ENCODE assay signal across 22 cellular contexts in the genomic region with DNA sequence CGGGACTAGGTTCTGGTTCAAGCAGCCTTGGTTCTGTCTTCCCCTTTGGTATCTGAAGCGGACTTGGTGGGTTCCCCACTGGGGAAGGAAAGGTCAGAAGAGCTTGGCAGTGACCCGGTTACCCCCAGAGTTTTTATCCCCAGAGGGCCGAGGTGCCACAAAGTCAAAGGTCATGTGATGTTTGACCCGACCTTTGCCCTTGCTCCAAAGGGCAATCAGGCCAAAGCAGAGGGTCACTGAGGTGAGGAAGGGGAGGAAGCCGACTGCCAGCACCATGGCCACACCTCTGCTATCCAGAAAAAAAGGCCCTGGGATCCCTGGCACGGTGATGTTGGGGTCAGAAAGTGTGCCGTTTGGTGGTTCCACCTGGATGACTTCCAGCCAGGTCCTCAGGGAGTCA. TPM values are rescaled to one million over a fixed set of nuclear protein-coding genes. Genes with fewer than 3 reads are reported as not detected.
A peak's percentile ranks its signal among the peaks of the same experiment; 100 is the strongest.
DNase-seq lines count a peak whose midpoint lies in the region; ATAC-seq, FAIRE-seq and TF ChIP-seq lines count a peak whose summit lies in the region.
"Had no signal": no experiment of that assay in that cellular context is flagged by ENCODE, and none has a peak within 500 bp of the region (broad histone marks: within the 10 kb centered on the region; RNA-seq: fewer than 3 reads in every experiment).

No MANE protein-coding gene starts in this region.

- H3K9me3 Mint-ChIP-seq in CD8-positive, alpha-beta memory T cell, result no peaks in the 10 kb centered on the region
- H3K9me3 Mint-ChIP-seq in stimulated activated effector memory CD8-positive, alpha-beta T cell treated with anti-CD3 and anti-CD28 coated beads, Interleukin-12 subunit alpha, Interleukin-12 subunit beta, amount 100 ng/mL, for 72 hours, result no peaks in the 10 kb centered on the region
- H3K9me3 Mint-ChIP-seq: CD4-positive, CD25-positive, alpha-beta regulatory T cell; IgD-negative memory B cell had no signal

- in situ Hi-C loops in GM12878 (cut with MboI), result no loop called here

- TF ChIP-seq RAD21 in GM12878 (IDR thresholded peaks at IDR 0.05; ENCODE audit: insufficient read depth, low read depth, low read length), result no peak

- H3K27me3 Mint-ChIP-seq in CD8-positive, alpha-beta memory T cell, result peaks cover 4 to 12% of the 10 kb centered on the region in 2 donors
- H3K27me3 Mint-ChIP-seq: CD4-positive, CD25-positive, alpha-beta regulatory T cell had no signal

- no peak for TF ChIP-seq POLR2A in GM12878 (IDR thresholded peaks at IDR 0.05; ENCODE audit: low read depth, low read length)

- SMC1A ChIA-PET in GM12878 (lab: Charles Lee; ENCODE audit: uncharacterized antibody, unreplicated experiment), result no interaction called here

- H3K9ac ChIP-seq in BLaER1, result no peak overlapping the region
- H3K9ac ChIP-seq in GM12878 (ENCODE audit: control insufficient read depth, insufficient read depth, low read length), result no peak overlapping the region

- H3K27me3 ChIP-seq in BLaER1, result no peaks in the 10 kb centered on the region
- H3K27me3 ChIP-seq in CD8-positive, alpha-beta memory T cell (ENCODE audit: insufficient read depth, low read length, poor library complexity, severe bottlenecking), result no peaks in the 10 kb centered on the region
- H3K27me3 ChIP-seq in GM12878 (replicated peaks in 1 of 2; ENCODE audit: control insufficient read depth in 2 of 2, insufficient read depth in 2 of 2, low read length in 1 of 2), result peaks cover 0 to 11% of the 10 kb centered on the region in 2 experiments; a peak in 2 of 4 replicates

- H3K9me3 ChIP-seq in BLaER1 (no peaks in the 10 kb centered on the region), GM12878 (replicated peaks; ENCODE audit: control insufficient read depth, insufficient read depth, low read length) (no peaks in the 10 kb centered on the region)
- no peaks in the 10 kb centered on the region for H3K9me3 ChIP-seq in CD8-positive, alpha-beta memory T cell (ENCODE audit: low read length)
- H3K9me3 ChIP-seq: HAP-1 had no signal

- intact Hi-C loops in GM12878 (cut with micrococcal nuclease; ENCODE audit: unreplicated experiment), result no loop called here

- no peaks in the 10 kb centered on the region for H3K79me2 ChIP-seq in GM12878 (ENCODE audit: control insufficient read depth, insufficient read depth, low read length)

- RAD21 ChIA-PET in GM12878 (lab: Charles Lee; ENCODE audit: unreplicated experiment), result no interaction called here

- H3K4me3 ChIP-seq in BLaER1 (no peak overlapping the region), GM12878 (no peak overlapping the region)
- no peak overlapping the region for H3K4me3 ChIP-seq in CD8-positive, alpha-beta memory T cell (ENCODE audit: low read length)
- H3K4me3 ChIP-seq: HAP-1 had no signal

- peak overlapping the region in 7 of 8 donors; percentile 67 to 94 (median 84) for H3K27ac Mint-ChIP-seq in CD8-positive, alpha-beta memory T cell
- H3K27ac Mint-ChIP-seq in stimulated activated effector memory CD8-positive, alpha-beta T cell treated with anti-CD3 and anti-CD28 coated beads, Interleukin-12 subunit alpha, Interleukin-12 subunit beta, amount 100 ng/mL, for 72 hours, result no peak overlapping the region

- DNase-seq in CD8-positive, alpha-beta memory T cell, result no peak
- no peak for DNase-seq in GM12878 (ENCODE audit: low read depth, low spot score)
- DNase-seq in stimulated activated effector memory CD8-positive, alpha-beta T cell treated with anti-CD3 and anti-CD28 coated beads, Interleukin-12 subunit alpha, Interleukin-12 subunit beta, amount 100 ng/mL, for 72 hours (ENCODE audit: low spot score in 2 of 2), result no peak
- DNase-seq in middle frontal gyrus (ENCODE audit: extremely low spot score, low spot score), result no peak
- no peak for DNase-seq in NCI-H2196 (lab: John Stamatoyannopoulos, UW; ENCODE audit: unreplicated experiment)
- DNase-seq: 8988T; C1 segment of cervical spinal cord; CD4-positive, CD25-positive, alpha-beta regulatory T cell; DMS153; DMS79; GDM1; KG1 had no signal

- H3K4me1 Mint-ChIP-seq in CD8-positive, alpha-beta memory T cell, result peaks cover 12 to 17% (median 12%) of the 10 kb centered on the region in 3 donors
- H3K4me1 Mint-ChIP-seq in stimulated activated effector memory CD8-positive, alpha-beta T cell treated with anti-CD3 and anti-CD28 coated beads, Interleukin-12 subunit alpha, Interleukin-12 subunit beta, amount 100 ng/mL, for 72 hours, result peaks cover 38% of the 10 kb centered on the region

- peak overlapping the region in 4 of 7 donors; percentile 0 to 63 (median 42) for H3K4me3 Mint-ChIP-seq in CD8-positive, alpha-beta memory T cell
- H3K4me3 Mint-ChIP-seq in stimulated activated effector memory CD8-positive, alpha-beta T cell treated with anti-CD3 and anti-CD28 coated beads, Interleukin-12 subunit alpha, Interleukin-12 subunit beta, amount 100 ng/mL, for 72 hours, result peak overlapping the region; percentile 15
- H3K4me3 Mint-ChIP-seq: CD4-positive, CD25-positive, alpha-beta regulatory T cell; IgD-negative memory B cell had no signal

- no peak for ATAC-seq in GM12878
- ATAC-seq in stimulated activated effector memory CD8-positive, alpha-beta T cell treated with anti-CD3 and anti-CD28 coated beads, Interleukin-12 subunit alpha, Interleukin-12 subunit beta, amount 100 ng/mL, for 72 hours, result no peak
- ATAC-seq in HG02870 (IDR thresholded peaks at IDR 0.05; ENCODE audit: unreplicated experiment), result no peak

- TF ChIP-seq CTCF in GM12878 (IDR thresholded peaks at IDR 0.05 in 2 of 3, conservative IDR thresholded peaks at IDR 0.05 in 1 of 3; ENCODE audit: control insufficient read depth in 2 of 3, extremely low read depth in 1 of 3, insufficient read depth in 1 of 3, low read depth in 3 of 3, low read length in 3 of 3), result no peak

- CTCF ChIA-PET in CD8-positive, alpha-beta memory T cell (lab: Charles Lee), result interaction anchor here (1.3 kb wide), 1 partner anchor 20 kb away, joined by 3 read pairs; no protein-coding TSS in a partner anchor
- CTCF ChIA-PET in GM12878 (lab: Yijun Ruan, JAX), result interaction anchor here (1.5 kb wide), 1 partner anchor 11 kb away, joined by 4 read pairs; no protein-coding TSS in a partner anchor

- BruUV-seq in GM12878 (replicated peaks; lab: Mats Ljungman, UMichigan), result no TSS peak

- H4K20me1 ChIP-seq in BLaER1 (no peaks in the 10 kb centered on the region), GM12878 (ENCODE audit: control insufficient read depth, insufficient read depth) (no peaks in the 10 kb centered on the region)

- H3K36me3 Mint-ChIP-seq in CD8-positive, alpha-beta memory T cell, result peaks cover 0 to 5% (median 5%) of the 10 kb centered on the region in 3 donors
- no peaks in the 10 kb centered on the region for H3K36me3 Mint-ChIP-seq in stimulated activated effector memory CD8-positive, alpha-beta T cell treated with anti-CD3 and anti-CD28 coated beads, Interleukin-12 subunit alpha, Interleukin-12 subunit beta, amount 100 ng/mL, for 72 hours

- 39% methylated on average over 8 of the region's 8 CpGs for WGBS in GM12878 (ENCODE audit: insufficient coverage, insufficient replicate concordance, low lambda C conversion rate, missing lambda C conversion rate)

- TF ChIP-seq EP300 in GM12878 (IDR thresholded peaks at IDR 0.05; ENCODE audit: borderline replicate concordance in 1 of 2, control insufficient read depth in 1 of 2, low read depth in 2 of 2, low read length in 2 of 2), result no peak

- no peaks in the 10 kb centered on the region for H3K36me3 ChIP-seq in BLaER1
- H3K36me3 ChIP-seq in CD8-positive, alpha-beta memory T cell (ENCODE audit: insufficient read depth, low read length), result no peaks in the 10 kb centered on the region
- H3K36me3 ChIP-seq in GM12878 (ENCODE audit: control insufficient read depth in 2 of 2, insufficient read depth in 2 of 2, low read length in 1 of 2), result no peaks in the 10 kb centered on the region
- H3K36me3 ChIP-seq: HAP-1 had no signal

- H3K27ac ChIP-seq in BLaER1 (no peak overlapping the region), GM12878 (ENCODE audit: control insufficient read depth, insufficient read depth) (no peak overlapping the region)
- H3K27ac ChIP-seq in CD8-positive, alpha-beta memory T cell (ENCODE audit: low read depth, low read length), result no peak overlapping the region
- H3K27ac ChIP-seq: HL-60 had no signal

- peaks cover 66% of the 10 kb centered on the region for H3K4me1 ChIP-seq in BLaER1
- no peaks in the 10 kb centered on the region for H3K4me1 ChIP-seq in CD8-positive, alpha-beta memory T cell (ENCODE audit: insufficient read depth, low read length)
- H3K4me1 ChIP-seq in GM12878 (ENCODE audit: control insufficient read depth, insufficient read depth, low read length), result peaks cover 6% of the 10 kb centered on the region; the same call in 1 of the 2 replicates
- H3K4me1 ChIP-seq: HAP-1 had no signal

- FAIRE-seq in GM12878 (lab: Jason Lieb, UNC), result no peak

- POLR2A ChIA-PET in CD8-positive, alpha-beta memory T cell (lab: Charles Lee), result no interaction called here
- POLR2A ChIA-PET in GM12878 (lab: Charles Lee), result no interaction called here

- no peak overlapping the region for H2AFZ ChIP-seq in GM12878 (ENCODE audit: control insufficient read depth, low read depth, low read length)

- H3K4me2 ChIP-seq in BLaER1 (peak overlapping the region; percentile 95), GM12878 (ENCODE audit: control insufficient read depth, insufficient read depth) (no peak overlapping the region)

RNA-seq across cellular contexts. Expression of gene LINGO4, which starts 4.4 kb away (rescaled TPM):
- under 1 TPM in 1 of 2 experiments, not detected in 1; 0.09 TPM for total RNA-seq in CD8-positive, alpha-beta memory T cell
- polyA plus RNA-seq in CD8-positive, alpha-beta memory T cell, result 0.28 TPM
- total RNA-seq in GM12878 (2013; cell fraction: nucleolus; rRNA removed), result not detected in 2 replicates
- total RNA-seq in GM12878 (2014; rRNA removed) (not detected in 2 replicates), GM12878 (2014; rRNA removed; fragmentation: Illumina TruSeq; extraction: Trizol) (not detected in 2 replicates), GM12878 (2021) (not detected in 2 replicates)
- not detected for polyA plus RNA-seq in GM12878 (2011; ENCODE audit: low read depth)
- polyA plus RNA-seq in GM12878 (2011; rRNA removed) (not detected in 2 replicates), GM12878 (2014; fragmentation: Illumina TruSeq; extraction: Trizol) (not detected in 2 replicates), GM12878 (2014; fragmentation: Nextera tagmentation; extraction: Ambion mirVana) (not detected), GM12878 (2014; rRNA removed) (not detected in 2 replicates), GM12878 (2016; fragmentation: Nextera tagmentation; extraction: Ambion mirVana) (not detected)
- not detected in 2 replicates for polyA plus RNA-seq in GM12878 (2011; cell fraction: cytosol; rRNA removed)
- polyA plus RNA-seq in GM12878 (2011; cell fraction: nucleus; rRNA removed), result not detected in 2 replicates
- polyA plus RNA-seq in GM12878 (2012), result not detected in 2 replicates
- polyA minus RNA-seq in GM12878 (2011; rRNA and poly(A)+ RNA removed), result not detected in 2 replicates
- not detected in 2 replicates for polyA minus RNA-seq in GM12878 (2011; cell fraction: cytosol; rRNA and poly(A)+ RNA removed)
- polyA minus RNA-seq in GM12878 (2011; cell fraction: nucleus; rRNA and poly(A)+ RNA removed), result not detected in 2 replicates
- total RNA-seq: A673, Daoy, H4, HT1080 had no signal
- polyA plus RNA-seq: AG04450, IgD-negative memory B cell had no signal

RNA-seq across cellular contexts. Expression of gene TDRKH, which starts 10.5 kb away (rescaled TPM):
- 10 to 100 TPM; 16.4 to 17.4 TPM for total RNA-seq in CD8-positive, alpha-beta memory T cell
- polyA plus RNA-seq in CD8-positive, alpha-beta memory T cell, result 20.5 TPM
- 1.7 and 3.3 TPM in 2 replicates for total RNA-seq in GM12878 (2013; cell fraction: nucleolus; rRNA removed)
- total RNA-seq in GM12878 (2014; rRNA removed) (2.4 and 4.3 TPM in 2 replicates), GM12878 (2014; rRNA removed; fragmentation: Illumina TruSeq; extraction: Trizol) (2.9 and 3.5 TPM in 2 replicates), GM12878 (2021) (3.6 and 5.1 TPM in 2 replicates)
- polyA plus RNA-seq in GM12878 (2011; ENCODE audit: low read depth), result 3.0 TPM
- polyA plus RNA-seq in GM12878 (2011; rRNA removed) (1.5 and 1.8 TPM in 2 replicates), GM12878 (2014; fragmentation: Illumina TruSeq; extraction: Trizol) (3.9 and 4.3 TPM in 2 replicates), GM12878 (2014; fragmentation: Nextera tagmentation; extraction: Ambion mirVana) (1 to 10 TPM; 1.3 to 1.6 TPM), GM12878 (2014; rRNA removed) (2.8 and 3.0 TPM in 2 replicates), GM12878 (2016; fragmentation: Nextera tagmentation; extraction: Ambion mirVana) (1 to 10 TPM; 8.3 to 8.4 TPM)
- polyA plus RNA-seq in GM12878 (2011; cell fraction: cytosol; rRNA removed), result 1.3 and 1.4 TPM in 2 replicates
- polyA plus RNA-seq in GM12878 (2011; cell fraction: nucleus; rRNA removed), result 0.80 and 0.97 TPM in 2 replicates
- polyA plus RNA-seq in GM12878 (2012), result 3.0 and 4.1 TPM in 2 replicates
- 1.0 and 1.1 TPM in 2 replicates for polyA minus RNA-seq in GM12878 (2011; rRNA and poly(A)+ RNA removed)
- 0.40 and 0.52 TPM in 2 replicates for polyA minus RNA-seq in GM12878 (2011; cell fraction: cytosol; rRNA and poly(A)+ RNA removed)
- polyA minus RNA-seq in GM12878 (2011; cell fraction: nucleus; rRNA and poly(A)+ RNA removed), result 1.8 TPM in 1 of 2 replicates, not detected in the other

RNA-seq across cellular contexts. Expression of gene RORC, which starts 30.8 kb away (rescaled TPM):
- total RNA-seq in CD8-positive, alpha-beta memory T cell, result 1 to 10 TPM; 1.3 to 1.5 TPM
- 46.4 TPM for polyA plus RNA-seq in CD8-positive, alpha-beta memory T cell
- total RNA-seq in GM12878 (2013; cell fraction: nucleolus; rRNA removed), result not detected in 2 replicates
- total RNA-seq in GM12878 (2014; rRNA removed), result not detected in 2 replicates
- total RNA-seq in GM12878 (2014; rRNA removed; fragmentation: Illumina TruSeq; extraction: Trizol), result not detected in 2 replicates
- total RNA-seq in GM12878 (2021), result 0.05 TPM in 1 of 2 replicates, not detected in the other
- polyA plus RNA-seq in GM12878 (2011; ENCODE audit: low read depth), result not detected
- polyA plus RNA-seq in GM12878 (2011; rRNA removed), result not detected in 2 replicates
- polyA plus RNA-seq in GM12878 (2011; cell fraction: cytosol; rRNA removed), result 0.02 TPM in 1 of 2 replicates, not detected in the other
- not detected in 2 replicates for polyA plus RNA-seq in GM12878 (2011; cell fraction: nucleus; rRNA removed)
- polyA plus RNA-seq in GM12878 (2012), result not detected in 2 replicates
- not detected in 2 replicates for polyA plus RNA-seq in GM12878 (2014; fragmentation: Illumina TruSeq; extraction: Trizol)
- polyA plus RNA-seq in GM12878 (2014; fragmentation: Nextera tagmentation; extraction: Ambion mirVana), result not detected
- not detected in 2 replicates for polyA plus RNA-seq in GM12878 (2014; rRNA removed)
- not detected for polyA plus RNA-seq in GM12878 (2016; fragmentation: Nextera tagmentation; extraction: Ambion mirVana)
- polyA minus RNA-seq in GM12878 (2011; rRNA and poly(A)+ RNA removed), result not detected in 2 replicates
- polyA minus RNA-seq in GM12878 (2011; cell fraction: cytosol; rRNA and poly(A)+ RNA removed), result not detected in 2 replicates
- polyA minus RNA-seq in GM12878 (2011; cell fraction: nucleus; rRNA and poly(A)+ RNA removed), result not detected in 2 replicates
- total RNA-seq: A673, Daoy, HT1080 had no signal
- polyA plus RNA-seq: AG04450 had no signal

RNA-seq across cellular contexts. Expression of gene MRPL9, which starts 37.5 kb away (rescaled TPM):
- 100 to 1,000 TPM; 190 to 195 TPM for total RNA-seq in CD8-positive, alpha-beta memory T cell
- 132 TPM for polyA plus RNA-seq in CD8-positive, alpha-beta memory T cell
- 31.9 and 36.9 TPM in 2 replicates for total RNA-seq in GM12878 (2013; cell fraction: nucleolus; rRNA removed)
- total RNA-seq in GM12878 (2014; rRNA removed) (109 and 139 TPM in 2 replicates), GM12878 (2014; rRNA removed; fragmentation: Illumina TruSeq; extraction: Trizol) (107 and 116 TPM in 2 replicates), GM12878 (2021) (89.5 and 103 TPM in 2 replicates)
- 51.3 TPM for polyA plus RNA-seq in GM12878 (2011; ENCODE audit: low read depth)
- polyA plus RNA-seq in GM12878 (2011; rRNA removed) (124 and 147 TPM in 2 replicates), GM12878 (2014; fragmentation: Illumina TruSeq; extraction: Trizol) (103 and 111 TPM in 2 replicates), GM12878 (2014; fragmentation: Nextera tagmentation; extraction: Ambion mirVana) (10 to 100 TPM; 35.7 to 66.7 TPM), GM12878 (2014; rRNA removed) (87.2 and 91.7 TPM in 2 replicates), GM12878 (2016; fragmentation: Nextera tagmentation; extraction: Ambion mirVana) (100 to 1,000 TPM; 133 to 161 TPM)
- polyA plus RNA-seq in GM12878 (2011; cell fraction: cytosol; rRNA removed), result 78.4 and 104 TPM in 2 replicates
- 61.1 and 76.3 TPM in 2 replicates for polyA plus RNA-seq in GM12878 (2011; cell fraction: nucleus; rRNA removed)
- polyA plus RNA-seq in GM12878 (2012), result 67.8 and 81.9 TPM in 2 replicates
- polyA minus RNA-seq in GM12878 (2011; rRNA and poly(A)+ RNA removed), result 61.2 and 77.8 TPM in 2 replicates
- polyA minus RNA-seq in GM12878 (2011; cell fraction: cytosol; rRNA and poly(A)+ RNA removed), result 26.7 and 30.9 TPM in 2 replicates
- 15.5 and 25.2 TPM in 2 replicates for polyA minus RNA-seq in GM12878 (2011; cell fraction: nucleus; rRNA and poly(A)+ RNA removed)

RNA-seq across cellular contexts. Expression of gene C2CD4D, which starts 38.8 kb away (rescaled TPM):
- 1 to 10 TPM; 1.9 to 2.0 TPM for total RNA-seq in CD8-positive, alpha-beta memory T cell
- polyA plus RNA-seq in CD8-positive, alpha-beta memory T cell, result 3.7 TPM
- 0.50 and 0.54 TPM in 2 replicates for total RNA-seq in GM12878 (2013; cell fraction: nucleolus; rRNA removed)
- total RNA-seq in GM12878 (2014; rRNA removed) (0.11 TPM in 1 of 2 replicates, not detected in the other), GM12878 (2014; rRNA removed; fragmentation: Illumina TruSeq; extraction: Trizol) (not detected in 2 replicates), GM12878 (2021) (0.51 and 0.67 TPM in 2 replicates)
- not detected for polyA plus RNA-seq in GM12878 (2011; ENCODE audit: low read depth)
- polyA plus RNA-seq in GM12878 (2011; rRNA removed) (0.04 and 0.16 TPM in 2 replicates), GM12878 (2014; fragmentation: Illumina TruSeq; extraction: Trizol) (not detected in 2 replicates), GM12878 (2014; fragmentation: Nextera tagmentation; extraction: Ambion mirVana) (under 1 TPM in 1 of 2 experiments, not detected in 1; 0.03 TPM), GM12878 (2014; rRNA removed) (0.09 and 0.51 TPM in 2 replicates), GM12878 (2016; fragmentation: Nextera tagmentation; extraction: Ambion mirVana) (under 1 TPM; 0.09 to 0.27 TPM)
- polyA plus RNA-seq in GM12878 (2011; cell fraction: cytosol; rRNA removed), result 0.12 and 0.43 TPM in 2 replicates
- polyA plus RNA-seq in GM12878 (2011; cell fraction: nucleus; rRNA removed), result 0.94 and 1.0 TPM in 2 replicates
- 0.10 and 0.16 TPM in 2 replicates for polyA plus RNA-seq in GM12878 (2012)
- not detected in 2 replicates for polyA minus RNA-seq in GM12878 (2011; rRNA and poly(A)+ RNA removed)
- not detected in 2 replicates for polyA minus RNA-seq in GM12878 (2011; cell fraction: cytosol; rRNA and poly(A)+ RNA removed)
- polyA minus RNA-seq in GM12878 (2011; cell fraction: nucleus; rRNA and poly(A)+ RNA removed), result 0.85 and 1.6 TPM in 2 replicates
- total RNA-seq: A673, Daoy, H4, HT1080 had no signal
- polyA plus RNA-seq: AG04450 had no signal
